ENCODE assay signal across 16 cellular contexts in the genomic region with DNA sequence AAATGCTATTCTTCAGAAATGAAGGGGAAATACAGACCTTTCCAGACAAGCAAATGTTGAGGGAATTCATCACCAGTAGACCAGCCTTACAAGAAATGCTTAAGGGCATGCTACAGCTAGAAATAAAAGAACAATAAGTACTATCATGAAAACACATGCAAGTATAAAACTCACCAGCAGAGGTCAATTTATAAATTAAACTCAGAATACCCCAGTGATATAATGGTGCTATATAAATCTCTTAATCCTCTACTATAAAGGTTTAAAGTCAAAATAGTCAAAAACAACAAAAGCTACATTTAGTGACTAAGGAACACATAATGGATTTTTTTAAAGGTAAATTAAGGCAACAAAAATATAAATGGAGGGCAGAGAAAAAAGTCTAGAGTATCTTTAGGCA.
DNase-seq lines count a peak whose midpoint lies in the region; ATAC-seq and TF ChIP-seq lines count a peak whose summit lies in the region.
"Had no signal": no experiment of that assay in that cellular context is flagged by ENCODE, and none has a peak within 500 bp of the region (broad histone marks: within the 10 kb centered on the region; RNA-seq: fewer than 3 reads in every experiment).

No MANE protein-coding gene starts in this region.

- intact Hi-C loops in Right ventricle myocardium superior (cut with DNase I) = no loop called here
- intact Hi-C loops in Caco-2 (cut with micrococcal nuclease; ENCODE audit: unreplicated experiment) = loop anchor here (10.0 kb wide), 1 partner anchor 132 kb away; no protein-coding TSS in a partner anchor

- H3K27me3 Mint-ChIP-seq in Caco-2 (ENCODE audit: insufficient read depth, unreplicated experiment) = peaks cover 9% of the 10 kb centered on the region
- H3K27me3 Mint-ChIP-seq in activated CD4-positive, alpha-beta T cell treated with anti-CD3 and anti-CD28 coated beads, Interleukin-2, amount 10 ng/mL, durations not matched to agents 7 days and 5 days = peaks cover 1% of the 10 kb centered on the region

- H3K27ac Mint-ChIP-seq in Caco-2 (ENCODE audit: unreplicated experiment) = no peak overlapping the region
- H3K27ac Mint-ChIP-seq in activated CD4-positive, alpha-beta T cell treated with anti-CD3 and anti-CD28 coated beads, Interleukin-2, amount 10 ng/mL, durations not matched to agents 7 days and 5 days = no peak overlapping the region

- no peaks in the 10 kb centered on the region for H3K4me1 Mint-ChIP-seq in Caco-2 (ENCODE audit: low read depth, unreplicated experiment)
- H3K4me1 Mint-ChIP-seq in activated CD4-positive, alpha-beta T cell treated with anti-CD3 and anti-CD28 coated beads, Interleukin-2, amount 10 ng/mL, durations not matched to agents 7 days and 5 days = no peaks in the 10 kb centered on the region

- TF ChIP-seq CTCF in cardiac muscle cell (IDR thresholded peaks at IDR 0.05; ENCODE audit: low read depth, low read length) (peak; percentile 8), foreskin keratinocyte (conservative IDR thresholded peaks at IDR 0.05) (peak; percentile 26), Caco-2 (IDR thresholded peaks at IDR 0.05; ENCODE audit: insufficient read depth in 1 of 2, low read depth in 1 of 2, low read length in 1 of 2, severe bottlenecking in 1 of 2, unreplicated experiment in 1 of 2) (no peak)

- H3K9me3 ChIP-seq in cardiac muscle cell (ENCODE audit: low read depth) = no peaks in the 10 kb centered on the region
- H3K9me3 ChIP-seq in Caco-2 = no peaks in the 10 kb centered on the region

- no TSS peak for BruUV-seq in Caco-2 (replicated peaks; lab: Mats Ljungman, UMichigan)

- POLR2A ChIA-PET in Caco-2 (lab: Charles Lee) = no interaction called here
- POLR2A ChIA-PET in activated CD4-positive, alpha-beta T cell treated with anti-CD3 and anti-CD28 coated beads, Interleukin-2, amount 10 ng/mL, durations not matched to agents 7 days and 5 days (lab: Charles Lee) = no interaction called here

- no peak overlapping the region for H3K4me3 Mint-ChIP-seq in Caco-2 (ENCODE audit: unreplicated experiment)
- H3K4me3 Mint-ChIP-seq in activated CD4-positive, alpha-beta T cell treated with anti-CD3 and anti-CD28 coated beads, Interleukin-2, amount 10 ng/mL, durations not matched to agents 7 days and 5 days = no peak overlapping the region

- no peaks in the 10 kb centered on the region for H3K27me3 ChIP-seq in cardiac muscle cell
- no peaks in the 10 kb centered on the region for H3K27me3 ChIP-seq in foreskin keratinocyte
- H3K27me3 ChIP-seq in Caco-2 (replicated peaks; ENCODE audit: control insufficient read depth, insufficient read depth, low read length) = no peaks in the 10 kb centered on the region

- no peak overlapping the region for H3K4me3 ChIP-seq in cardiac muscle cell
- H3K4me3 ChIP-seq in Caco-2 (ENCODE audit: low read depth, low read length) = no peak overlapping the region

- peak in 1 of 2 donors; percentile 8 for DNase-seq in cardiac muscle cell (ENCODE audit: low read depth in 1 of 2, low spot score in 1 of 2)
- DNase-seq in Right ventricle myocardium superior = no peak
- DNase-seq in RPMI7951 (ENCODE audit: low read depth) = peak; percentile 5
- no peak for DNase-seq in foreskin keratinocyte
- no peak for DNase-seq in NCI-H446 (lab: John Stamatoyannopoulos, UW)
- DNase-seq in NCI-H1092 treated with DMSO at 0.1 percent for 48 hours (lab: John Stamatoyannopoulos, UW) = no peak
- DNase-seq in Caco-2 = no peak
- DNase-seq in activated CD4-positive, alpha-beta T cell treated with anti-CD3 and anti-CD28 coated beads, Interleukin-2, amount 10 ng/mL, durations not matched to agents 7 days and 5 days = no peak
- DNase-seq: C1 segment of cervical spinal cord, DMS153, IMR-90, Kasumi-1, NCI-H1417 treated with DMSO at 0.1 percent for 48 hours, NCI-H1930, NCI-H524, SIG-M5 had no signal

- no peaks in the 10 kb centered on the region for H3K4me1 ChIP-seq in cardiac muscle cell (ENCODE audit: low read depth)
- peaks cover 5% of the 10 kb centered on the region for H3K4me1 ChIP-seq in foreskin keratinocyte
- no peaks in the 10 kb centered on the region for H3K4me1 ChIP-seq in Caco-2

- peaks cover under 1% of the 10 kb centered on the region for H3K36me3 Mint-ChIP-seq in Caco-2 (ENCODE audit: insufficient read depth, unreplicated experiment)
- no peaks in the 10 kb centered on the region for H3K36me3 Mint-ChIP-seq in activated CD4-positive, alpha-beta T cell treated with anti-CD3 and anti-CD28 coated beads, Interleukin-2, amount 10 ng/mL, durations not matched to agents 7 days and 5 days (ENCODE audit: low read depth)

- no peak for ATAC-seq in Right ventricle myocardium superior (ENCODE audit: poor library complexity)
- ATAC-seq in foreskin keratinocyte = no peak

- H3K27ac ChIP-seq in cardiac muscle cell = no peak overlapping the region
- no peak overlapping the region for H3K27ac ChIP-seq in foreskin keratinocyte

- CTCF ChIA-PET in Caco-2 (lab: Charles Lee) = no interaction called here
- CTCF ChIA-PET in activated CD4-positive, alpha-beta T cell treated with anti-CD3 and anti-CD28 coated beads, Interleukin-2, amount 10 ng/mL, durations not matched to agents 7 days and 5 days (lab: Charles Lee) = no interaction called here

- H3K9me3 Mint-ChIP-seq in Caco-2 (ENCODE audit: unreplicated experiment) = no peaks in the 10 kb centered on the region
- no peaks in the 10 kb centered on the region for H3K9me3 Mint-ChIP-seq in activated CD4-positive, alpha-beta T cell treated with anti-CD3 and anti-CD28 coated beads, Interleukin-2, amount 10 ng/mL, durations not matched to agents 7 days and 5 days

- H3K36me3 ChIP-seq in cardiac muscle cell (no peaks in the 10 kb centered on the region), Caco-2 (ENCODE audit: control insufficient read depth, insufficient read depth, low read length) (no peaks in the 10 kb centered on the region)

Comparison
In these comparisons a context has a peak if more than half of its experiments do, and no peak if none do; other contexts are left out.
1. CTCF ChIP-seq: peak in cardiac muscle cell (single experiment) and foreskin keratinocyte (single experiment); none in Caco-2 (0 of 2).